Comparison of ENCODE assay signal across 1 cellular context in genomic region chr1:205670611-205671430, GRCh38.
TF ChIP-seq lines count a peak whose summit lies in the region.

No MANE protein-coding gene starts in this region.

TF ChIP-seq in HCT116, 20 proteins besides CTCF, POLR2A, EP300 and RAD21 (continued from another document):
- TF ChIP-seq, protein P1, sequence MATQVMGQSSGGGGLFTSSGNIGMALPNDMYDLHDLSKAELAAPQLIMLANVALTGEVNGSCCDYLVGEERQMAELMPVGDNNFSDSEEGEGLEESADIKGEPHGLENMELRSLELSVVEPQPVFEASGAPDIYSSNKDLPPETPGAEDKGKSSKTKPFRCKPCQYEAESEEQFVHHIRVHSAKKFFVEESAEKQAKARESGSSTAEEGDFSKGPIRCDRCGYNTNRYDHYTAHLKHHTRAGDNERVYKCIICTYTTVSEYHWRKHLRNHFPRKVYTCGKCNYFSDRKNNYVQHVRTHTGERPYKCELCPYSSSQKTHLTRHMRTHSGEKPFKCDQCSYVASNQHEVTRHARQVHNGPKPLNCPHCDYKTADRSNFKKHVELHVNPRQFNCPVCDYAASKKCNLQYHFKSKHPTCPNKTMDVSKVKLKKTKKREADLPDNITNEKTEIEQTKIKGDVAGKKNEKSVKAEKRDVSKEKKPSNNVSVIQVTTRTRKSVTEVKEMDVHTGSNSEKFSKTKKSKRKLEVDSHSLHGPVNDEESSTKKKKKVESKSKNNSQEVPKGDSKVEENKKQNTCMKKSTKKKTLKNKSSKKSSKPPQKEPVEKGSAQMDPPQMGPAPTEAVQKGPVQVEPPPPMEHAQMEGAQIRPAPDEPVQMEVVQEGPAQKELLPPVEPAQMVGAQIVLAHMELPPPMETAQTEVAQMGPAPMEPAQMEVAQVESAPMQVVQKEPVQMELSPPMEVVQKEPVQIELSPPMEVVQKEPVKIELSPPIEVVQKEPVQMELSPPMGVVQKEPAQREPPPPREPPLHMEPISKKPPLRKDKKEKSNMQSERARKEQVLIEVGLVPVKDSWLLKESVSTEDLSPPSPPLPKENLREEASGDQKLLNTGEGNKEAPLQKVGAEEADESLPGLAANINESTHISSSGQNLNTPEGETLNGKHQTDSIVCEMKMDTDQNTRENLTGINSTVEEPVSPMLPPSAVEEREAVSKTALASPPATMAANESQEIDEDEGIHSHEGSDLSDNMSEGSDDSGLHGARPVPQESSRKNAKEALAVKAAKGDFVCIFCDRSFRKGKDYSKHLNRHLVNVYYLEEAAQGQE (IDR thresholded peaks at IDR 0.05; ENCODE audit: low read depth): no peak
- TF ChIP-seq TCF7L2 (IDR thresholded peaks at IDR 0.05; ENCODE audit: borderline replicate concordance, extremely low read depth, insufficient read depth, insufficient read length) (no peak), ZNF274 (IDR thresholded peaks at IDR 0.05; ENCODE audit: low read depth, low read length) (no peak), CBX3 (IDR thresholded peaks at IDR 0.05; ENCODE audit: low read depth) (no peak), EZH2phosphoT487 (IDR thresholded peaks at IDR 0.05; ENCODE audit: borderline replicate concordance) (no peak), SIN3A (IDR thresholded peaks at IDR 0.05; ENCODE audit: low read depth) (no peak), FOSL1 (IDR thresholded peaks at IDR 0.05; ENCODE audit: low read depth) (no peak), YY1 (IDR thresholded peaks at IDR 0.05; ENCODE audit: extremely low read depth, insufficient replicate concordance, low read depth, low read length) (no peak), POLR2AphosphoS5 (IDR thresholded peaks at IDR 0.05; ENCODE audit: low read depth, low read length) (no peak), SP1 (IDR thresholded peaks at IDR 0.05; ENCODE audit: low read depth) (no peak), SRF (IDR thresholded peaks at IDR 0.05; ENCODE audit: low read depth) (no peak), EZH2 (IDR thresholded peaks at IDR 0.05) (no peak)
